Comparison of ENCODE assay signal across 10 cellular contexts in genomic region chr1:39127513-39127912, GRCh38.
DNase-seq lines count a peak whose midpoint lies in the region; ATAC-seq, FAIRE-seq and TF ChIP-seq lines count a peak whose summit lies in the region.
"Had no signal": no experiment of that assay in that cellular context is flagged by ENCODE, and none has a peak within 500 bp of the region (broad histone marks: within the 10 kb centered on the region; RNA-seq: fewer than 3 reads in every experiment).

No MANE protein-coding gene starts in this region.

- H3K27me3 ChIP-seq in HAP-1 (ENCODE audit: low read depth): no peaks in the 10 kb centered on the region
- no peaks in the 10 kb centered on the region for H3K27me3 ChIP-seq in brain microvascular endothelial cell (replicated peaks)
- H3K27me3 ChIP-seq in right atrium auricular region: no peaks in the 10 kb centered on the region

- H3K4me3 Mint-ChIP-seq in activated CD8-positive, alpha-beta memory T cell treated with anti-CD3 and anti-CD28 coated beads, Interleukin-2, amount 10 ng/mL, durations not matched to agents 7 days and 5 days: no peak overlapping the region
- H3K4me3 Mint-ChIP-seq: effector memory CD8-positive, alpha-beta T cell; naive B cell had no signal

- H3K27ac ChIP-seq in brain microvascular endothelial cell (peak overlapping the region; percentile 5), right atrium auricular region (peak overlapping the region; percentile 19 to 35)

- H3K9me3 ChIP-seq in HAP-1 (no peaks in the 10 kb centered on the region), right atrium auricular region (no peaks in the 10 kb centered on the region)

- H3K36me3 ChIP-seq in HAP-1 (replicated peaks) (no peaks in the 10 kb centered on the region), brain microvascular endothelial cell (replicated peaks) (peaks cover 10% of the 10 kb centered on the region), right atrium auricular region (peaks cover 10% of the 10 kb centered on the region)

- H3K4me3 ChIP-seq in HAP-1 (no peak overlapping the region), brain microvascular endothelial cell (ENCODE audit: low read depth, low read length) (no peak overlapping the region), right atrium auricular region (no peak overlapping the region), retinal pigment epithelial cell (ENCODE audit: low read length) (no peak overlapping the region)

- CTCF ChIA-PET in activated CD8-positive, alpha-beta memory T cell treated with anti-CD3 and anti-CD28 coated beads, Interleukin-2, amount 10 ng/mL, durations not matched to agents 7 days and 5 days (lab: Charles Lee): no interaction called here

- no peak for TF ChIP-seq POLR2A in GM12892 (IDR thresholded peaks at IDR 0.05; ENCODE audit: low read depth, low read length)

- ATAC-seq in activated CD8-positive, alpha-beta memory T cell treated with anti-CD3 and anti-CD28 coated beads, Interleukin-2, amount 10 ng/mL, durations not matched to agents 7 days and 5 days: no peak
- no peak for ATAC-seq in HG03159 (IDR thresholded peaks at IDR 0.05; ENCODE audit: unreplicated experiment)
- ATAC-seq: effector memory CD8-positive, alpha-beta T cell had no signal

- FAIRE-seq in GM12892 (lab: Jason Lieb, UNC): no peak

- no peak for TF ChIP-seq CTCF in brain microvascular endothelial cell (IDR thresholded peaks at IDR 0.05; ENCODE audit: low read depth, low read length, missing control alignments)
- no peak for TF ChIP-seq CTCF in right atrium auricular region (IDR thresholded peaks at IDR 0.05)
- TF ChIP-seq CTCF in retinal pigment epithelial cell (conservative IDR thresholded peaks at IDR 0.05; ENCODE audit: low read depth, low read length): no peak

- in situ Hi-C loops in HAP-1 (cut with MboI; ENCODE audit: low sequenced_read_pairs) (no loop called here), brain microvascular endothelial cell (cut with HindIII; ENCODE audit: low pct_ligation_motif_present, low sequenced_read_pairs) (no loop called here)

- peaks cover 14% of the 10 kb centered on the region for H3K4me1 ChIP-seq in HAP-1
- peaks cover 0 to 54% of the 10 kb centered on the region in 2 donors for H3K4me1 ChIP-seq in right atrium auricular region

- H3K27ac Mint-ChIP-seq in activated CD8-positive, alpha-beta memory T cell treated with anti-CD3 and anti-CD28 coated beads, Interleukin-2, amount 10 ng/mL, durations not matched to agents 7 days and 5 days: no peak overlapping the region
- H3K27ac Mint-ChIP-seq: effector memory CD8-positive, alpha-beta T cell had no signal

- H3K4me1 Mint-ChIP-seq in activated CD8-positive, alpha-beta memory T cell treated with anti-CD3 and anti-CD28 coated beads, Interleukin-2, amount 10 ng/mL, durations not matched to agents 7 days and 5 days: no peaks in the 10 kb centered on the region
- H3K4me1 Mint-ChIP-seq: naive B cell had no signal

- H3K9me3 Mint-ChIP-seq in activated CD8-positive, alpha-beta memory T cell treated with anti-CD3 and anti-CD28 coated beads, Interleukin-2, amount 10 ng/mL, durations not matched to agents 7 days and 5 days (ENCODE audit: low read depth): no peaks in the 10 kb centered on the region
- H3K9me3 Mint-ChIP-seq: effector memory CD8-positive, alpha-beta T cell; naive B cell had no signal

- H3K27me3 Mint-ChIP-seq in activated CD8-positive, alpha-beta memory T cell treated with anti-CD3 and anti-CD28 coated beads, Interleukin-2, amount 10 ng/mL, durations not matched to agents 7 days and 5 days: peaks cover 3% of the 10 kb centered on the region
- H3K27me3 Mint-ChIP-seq: effector memory CD8-positive, alpha-beta T cell; naive B cell had no signal

- DNase-seq in HAP-1 (ENCODE audit: low spot score in 2 of 2) (peak; percentile 24 to 27), brain microvascular endothelial cell (peak; percentile 59), right atrium auricular region (ENCODE audit: low spot score) (no peak), retinal pigment epithelial cell (ENCODE audit: low read depth) (peak; percentile 74), GM12892 (ENCODE audit: insufficient read length) (no peak), NCI-H1436 (lab: John Stamatoyannopoulos, UW) (no peak)
- no peak for DNase-seq in activated CD8-positive, alpha-beta memory T cell treated with anti-CD3 and anti-CD28 coated beads, Interleukin-2, amount 10 ng/mL, durations not matched to agents 7 days and 5 days
- DNase-seq: effector memory CD8-positive, alpha-beta T cell; naive B cell had no signal

- no peaks in the 10 kb centered on the region for H3K36me3 Mint-ChIP-seq in activated CD8-positive, alpha-beta memory T cell treated with anti-CD3 and anti-CD28 coated beads, Interleukin-2, amount 10 ng/mL, durations not matched to agents 7 days and 5 days
- H3K36me3 Mint-ChIP-seq: naive B cell had no signal

Comparison
In these comparisons a context has a peak if more than half of its experiments do, and no peak if none do; other contexts are left out.
1. DNase-seq: peak in HAP-1 (2 of 2), brain microvascular endothelial cell (single experiment) and retinal pigment epithelial cell (single experiment); none in right atrium auricular region (single experiment), GM12892 (single experiment), NCI-H1436 (single experiment) and activated CD8-positive, alpha-beta memory T cell treated with anti-CD3 and anti-CD28 coated beads, Interleukin-2, amount 10 ng/mL, durations not matched to agents 7 days and 5 days (single experiment).